ENCODE assay signal across 15 cellular contexts in the genomic region with DNA sequence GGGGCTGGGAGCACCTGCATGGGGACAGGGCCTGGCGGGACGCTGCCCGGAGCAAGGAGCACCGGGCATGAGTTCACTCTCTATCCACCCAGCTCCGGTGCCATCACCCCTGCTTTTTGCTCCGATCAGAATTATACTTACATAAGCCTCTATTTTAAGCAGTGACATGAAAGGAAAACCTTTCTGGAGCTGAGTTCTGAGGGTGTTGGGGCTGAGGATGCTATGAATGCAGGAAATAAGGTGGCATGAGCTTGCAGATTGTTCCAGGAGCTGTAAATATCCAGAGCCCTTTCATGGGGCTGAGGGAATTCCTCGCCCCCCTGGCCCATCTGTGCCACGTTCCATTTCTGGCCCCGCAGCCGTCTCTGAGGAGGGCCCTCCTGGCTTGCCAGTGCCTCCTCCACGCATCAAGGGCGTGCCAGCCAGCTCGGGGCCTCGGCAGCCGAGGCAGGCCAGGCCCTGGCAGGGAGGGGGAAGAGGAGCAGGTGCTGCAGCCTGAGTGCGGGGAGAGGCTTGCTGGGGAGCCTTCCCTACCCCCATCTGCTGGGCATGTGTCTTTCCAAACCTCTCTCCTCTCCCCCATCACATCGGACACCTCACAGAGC.
DNase-seq lines count a peak whose midpoint lies in the region; ATAC-seq and TF ChIP-seq lines count a peak whose summit lies in the region.
"Had no signal": no experiment of that assay in that cellular context is flagged by ENCODE, and none has a peak within 500 bp of the region (broad histone marks: within the 10 kb centered on the region; RNA-seq: fewer than 3 reads in every experiment).

No MANE protein-coding gene starts in this region.

- TF ChIP-seq CTCF in RWPE1 (conservative IDR thresholded peaks at IDR 0.05; ENCODE audit: low read depth) = no peak

- DNase-seq in DMS79 (lab: John Stamatoyannopoulos, UW) (peak; percentile 70), RWPE1 (ENCODE audit: low spot score) (no peak), left cardiac atrium (no peak), left colon (no peak), dermis blood vessel endothelial cell (no peak), SW 1271 (lab: John Stamatoyannopoulos, UW) (no peak)
- DNase-seq: activated B cell treated with CpG ODN at 0.5 μM for 24 hours; hippocampal formation; MV-4-11; natural killer cell; stimulated activated CD4-positive, alpha-beta T cell treated with anti-CD3 and anti-CD28 coated beads, Interleukin-4, amount 100 ng/mL, for 24 hours had no signal

- no peak overlapping the region for H3K9ac ChIP-seq in rectal smooth muscle tissue (ENCODE audit: low read length)

- peaks cover 14% of the 10 kb centered on the region for H3K36me3 ChIP-seq in rectal smooth muscle tissue (ENCODE audit: control insufficient read depth, insufficient read depth, low read length)

- intact Hi-C loops in left cardiac atrium (cut with DNase I) (no loop called here), left colon (cut with DNase I, micrococcal nuclease) (no loop called here)

- peaks cover 80% of the 10 kb centered on the region for H3K4me1 ChIP-seq in rectal smooth muscle tissue (ENCODE audit: control insufficient read depth, insufficient read depth, low read length)

- H3K27me3 ChIP-seq in rectal smooth muscle tissue (ENCODE audit: control insufficient read depth, insufficient read depth, low read length) = no peaks in the 10 kb centered on the region
- H3K27me3 ChIP-seq: BLaER1 treated with 17β-estradiol and CSF1 and Interleukin-3, amounts not matched to agents 10 nM and 100 nM had no signal

- CTCF ChIA-PET in RWPE1 (lab: Yijun Ruan, JAX) = no interaction called here

- no peak overlapping the region for H3K4me3 ChIP-seq in rectal smooth muscle tissue (ENCODE audit: low read length)
- H3K4me3 ChIP-seq: BLaER1 treated with 17β-estradiol and CSF1 and Interleukin-3, amounts not matched to agents 10 nM and 100 nM had no signal

- POLR2A ChIA-PET in RWPE1 (lab: Yijun Ruan, JAX; ENCODE audit: low non-redundant PET) = no interaction called here

- ATAC-seq in left cardiac atrium (peak; percentile 13 to 32), left colon (no peak), HG03442 (IDR thresholded peaks at IDR 0.05; ENCODE audit: unreplicated experiment) (no peak)
- ATAC-seq: HCT116, natural killer cell had no signal

- peak overlapping the region; percentile 17; the same call in 1 of the 2 replicates for H3K27ac ChIP-seq in RWPE1
- H3K27ac ChIP-seq in rectal smooth muscle tissue (ENCODE audit: low read depth, low read length) = peak overlapping the region; percentile 98

Comparison
In these comparisons a context has a peak if more than half of its experiments do, and no peak if none do; other contexts are left out.
1. ATAC-seq: peak in left cardiac atrium (2 of 2); none in left colon (single experiment) and HG03442 (single experiment).